Comparison of ENCODE assay signal across 8 cellular contexts in the genomic region with DNA sequence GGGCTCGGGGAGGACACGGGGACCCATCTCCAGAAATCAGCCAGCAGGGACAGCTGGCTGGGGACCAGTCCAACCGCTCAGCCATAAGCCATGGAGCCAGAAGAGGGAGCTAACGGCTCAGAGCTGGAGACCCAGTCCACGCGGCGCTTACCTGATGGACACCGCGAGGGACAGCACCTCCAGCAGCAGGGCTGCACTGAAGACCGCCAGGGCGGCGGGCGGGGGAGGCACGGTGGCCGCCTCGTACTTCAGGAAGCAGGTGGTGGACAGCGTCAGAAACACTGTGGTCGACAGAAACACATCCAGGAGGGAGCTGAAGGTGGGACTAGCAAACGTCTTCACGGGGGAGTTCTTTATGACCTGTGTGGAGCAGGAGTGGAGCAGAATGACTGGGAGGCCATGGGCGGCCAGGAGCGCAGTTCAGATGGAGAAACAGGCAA.
DNase-seq lines count a peak whose midpoint lies in the region; ATAC-seq lines count a peak whose summit lies in the region.

No MANE protein-coding gene starts in this region.

- peak overlapping the region in 1 of 2 donors; percentile 72 for H3K4me3 Mint-ChIP-seq in stimulated activated naive CD8-positive, alpha-beta T cell treated with anti-CD3 and anti-CD28 coated beads, Interleukin-15, amount 100 ng/mL, for 72 hours

- no peaks in the 10 kb centered on the region for H3K9me3 Mint-ChIP-seq in stimulated activated naive CD8-positive, alpha-beta T cell treated with anti-CD3 and anti-CD28 coated beads, Interleukin-15, amount 100 ng/mL, for 72 hours

- peaks cover 11% of the 10 kb centered on the region for H3K27me3 Mint-ChIP-seq in stimulated activated naive CD8-positive, alpha-beta T cell treated with anti-CD3 and anti-CD28 coated beads, Interleukin-15, amount 100 ng/mL, for 72 hours

- peaks cover 13% of the 10 kb centered on the region for H3K4me1 Mint-ChIP-seq in stimulated activated naive CD8-positive, alpha-beta T cell treated with anti-CD3 and anti-CD28 coated beads, Interleukin-15, amount 100 ng/mL, for 72 hours

- in situ Hi-C loops in G401 (cut with HindIII; ENCODE audit: low sequenced_read_pairs), result no loop called here

- ATAC-seq in stimulated activated naive CD8-positive, alpha-beta T cell treated with anti-CD3 and anti-CD28 coated beads, Interleukin-15, amount 100 ng/mL, for 72 hours, result peak; percentile 86
- ATAC-seq in GM21360 (IDR thresholded peaks at IDR 0.05; ENCODE audit: unreplicated experiment), result no peak

- H3K27ac Mint-ChIP-seq in stimulated activated naive CD8-positive, alpha-beta T cell treated with anti-CD3 and anti-CD28 coated beads, Interleukin-15, amount 100 ng/mL, for 72 hours, result peak overlapping the region in 1 of 2 donors; percentile 91

- DNase-seq in G401 (ENCODE audit: low spot score) (peak; percentile 89), NCI-H2029 (lab: John Stamatoyannopoulos, UW) (peak; percentile 76), ecto neural progenitor cell (ENCODE audit: low spot score) (peak; percentile 84), lung microvascular endothelial cell (ENCODE audit: low read depth in 2 of 2) (peak; percentile 64 to 89), dedifferentiated amniotic fluid mesenchymal stem cell (ENCODE audit: extremely low spot score) (no peak)
- DNase-seq in activated CD4-positive, alpha-beta T cell treated with anti-CD3 and anti-CD28 coated beads for 4 hours, result peak; percentile 33 to 34
- peak; percentile 54 to 61 for DNase-seq in stimulated activated naive CD8-positive, alpha-beta T cell treated with anti-CD3 and anti-CD28 coated beads, Interleukin-15, amount 100 ng/mL, for 72 hours
